Comparison of ENCODE assay signal across 19 cellular contexts in genomic region chr9:72092820-72093219, GRCh38. TPM values are rescaled to one million over a fixed set of nuclear protein-coding genes. Genes with fewer than 3 reads are reported as not detected.
DNase-seq lines count a peak whose midpoint lies in the region; ATAC-seq and TF ChIP-seq lines count a peak whose summit lies in the region.
"Had no signal": no experiment of that assay in that cellular context is flagged by ENCODE, and none has a peak within 500 bp of the region (broad histone marks: within the 10 kb centered on the region; RNA-seq: fewer than 3 reads in every experiment).

No MANE protein-coding gene starts in this region.

- TF ChIP-seq CTCF in body of pancreas (IDR thresholded peaks at IDR 0.05) (no peak), epithelial cell of proximal tubule (conservative IDR thresholded peaks at IDR 0.05; ENCODE audit: low read depth, low read length) (no peak), retinal pigment epithelial cell (conservative IDR thresholded peaks at IDR 0.05; ENCODE audit: low read depth, low read length) (no peak), endodermal cell (conservative IDR thresholded peaks at IDR 0.05) (no peak)

- no peaks in the 10 kb centered on the region for H3K9me3 ChIP-seq in body of pancreas
- no peaks in the 10 kb centered on the region for H3K9me3 ChIP-seq in endodermal cell (ENCODE audit: control insufficient read depth, low read length)
- H3K9me3 ChIP-seq: Caco-2 had no signal

- H3K27ac ChIP-seq in body of pancreas (peak overlapping the region in 2 of 4 donors; percentile 31 to 52), endodermal cell (ENCODE audit: low read depth, low read length) (no peak overlapping the region)
- H3K27ac ChIP-seq: C4-2B had no signal

- H3K27ac Mint-ChIP-seq in endodermal cell: no peak overlapping the region
- H3K27ac Mint-ChIP-seq: CD4-positive, alpha-beta T cell; GM23338; H9; IgD-negative memory B cell had no signal

- H3K4me1 Mint-ChIP-seq in endodermal cell: no peaks in the 10 kb centered on the region
- H3K4me1 Mint-ChIP-seq: GM23338, H9, IgD-negative memory B cell had no signal

- no peak overlapping the region for H3K4me3 ChIP-seq in body of pancreas
- no peak overlapping the region for H3K4me3 ChIP-seq in epithelial cell of proximal tubule (ENCODE audit: low read depth, low read length)
- H3K4me3 ChIP-seq in retinal pigment epithelial cell (ENCODE audit: low read length): no peak overlapping the region
- H3K4me3 ChIP-seq in endodermal cell (ENCODE audit: low read length): no peak overlapping the region
- H3K4me3 ChIP-seq: GM23338 had no signal

- no peaks in the 10 kb centered on the region for H3K27me3 ChIP-seq in body of pancreas
- no peaks in the 10 kb centered on the region for H3K27me3 ChIP-seq in endodermal cell (ENCODE audit: control insufficient read depth, insufficient read depth, low read length, poor library complexity, severe bottlenecking)

- H3K27me3 Mint-ChIP-seq in endodermal cell (ENCODE audit: insufficient read depth): peaks cover 2% of the 10 kb centered on the region

- DNase-seq in H4 (ENCODE audit: low spot score): peak; percentile 32
- peak; percentile 50 to 71 (median 60) for DNase-seq in body of pancreas
- peak; percentile 59 for DNase-seq in epithelial cell of proximal tubule (ENCODE audit: low read depth)
- peak; percentile 6 for DNase-seq in retinal pigment epithelial cell (ENCODE audit: low read depth)
- DNase-seq in globus pallidus (ENCODE audit: low spot score): no peak
- DNase-seq in endodermal cell: no peak
- DNase-seq in Ammon's horn (ENCODE audit: low spot score): no peak
- DNase-seq: ACHN; Caco-2; CD4-positive, alpha-beta T cell; DMS79; GDM1; H9 had no signal

- H3K4me1 ChIP-seq in body of pancreas (peaks cover 7% of the 10 kb centered on the region), endodermal cell (ENCODE audit: control insufficient read depth, insufficient read depth, low read length) (no peaks in the 10 kb centered on the region)
- H3K4me1 ChIP-seq: Caco-2 had no signal

- WGBS in body of pancreas, 2 donors: 36% methylated on average over 6 of the region's 6 CpGs
- WGBS in endodermal cell (ENCODE audit: insufficient coverage in 1 of 2, insufficient read length in 1 of 2), 2 experiments: 81 to 93% methylated on average over 5 to 6 of the region's 6 CpGs

- H3K36me3 ChIP-seq in body of pancreas (replicated peaks in 1 of 2; ENCODE audit: insufficient read depth in 1 of 2, low read depth in 2 of 2) (no peaks in the 10 kb centered on the region), endodermal cell (ENCODE audit: control insufficient read depth, insufficient read depth, low read length) (no peaks in the 10 kb centered on the region)

- ATAC-seq in body of pancreas: peak; percentile 77
- ATAC-seq: GM23338, HepG2 had no signal

- no peak overlapping the region for H3K9ac ChIP-seq in endodermal cell (ENCODE audit: extremely low read depth, low read length, poor library complexity, severe bottlenecking)

- H3K36me3 Mint-ChIP-seq in endodermal cell (ENCODE audit: low read depth): no peaks in the 10 kb centered on the region
- H3K36me3 Mint-ChIP-seq: IgD-negative memory B cell had no signal

- intact Hi-C loops in body of pancreas (cut with DNase I): no loop called here

- H3K9me3 Mint-ChIP-seq in endodermal cell: no peaks in the 10 kb centered on the region
- H3K9me3 Mint-ChIP-seq: CD4-positive, alpha-beta T cell; GM23338; H9 had no signal

- H3K4me3 Mint-ChIP-seq in endodermal cell: no peak overlapping the region
- H3K4me3 Mint-ChIP-seq: CD4-positive, alpha-beta T cell; GM23338; H9; IgD-negative memory B cell had no signal

- no peak for TF ChIP-seq POLR2A in body of pancreas (IDR thresholded peaks at IDR 0.05)

RNA-seq across cellular contexts. Expression of gene C9orf57, which starts 32.4 kb away (rescaled TPM):
- 0.31 TPM in 1 of 2 replicates, not detected in the other for total RNA-seq in H4 (2014; rRNA removed; shearing (Covaris generic))
- total RNA-seq in body of pancreas (not detected), epithelial cell of proximal tubule (not detected in 2 replicates), endodermal cell (not detected)
- polyA plus RNA-seq in endodermal cell (2013, experiment 1 of 2): not detected
- not detected for polyA plus RNA-seq in endodermal cell (2013, experiment 2 of 2)
- total RNA-seq: Caco-2; CD4-positive, alpha-beta T cell; Daoy; GM23338; H9; HepG2 had no signal
- polyA plus RNA-seq: BJ, GM23338, IgD-negative memory B cell had no signal

RNA-seq across cellular contexts. Expression of gene GDA, which starts 56.4 kb away (rescaled TPM):
- total RNA-seq in H4 (2014; rRNA removed; shearing (Covaris generic)): 3.7 and 4.4 TPM in 2 replicates
- 1 to 10 TPM; 1.6 to 4.4 TPM for total RNA-seq in body of pancreas
- 1.2 and 2.4 TPM in 2 replicates for total RNA-seq in epithelial cell of proximal tubule
- total RNA-seq in endodermal cell: 1 to 10 TPM; 2.5 to 6.9 TPM
- polyA plus RNA-seq in endodermal cell (2013, experiment 1 of 2): not detected
- 0.04 TPM for polyA plus RNA-seq in endodermal cell (2013, experiment 2 of 2)
- total RNA-seq: CD4-positive, alpha-beta T cell had no signal
- polyA plus RNA-seq: BJ, IgD-negative memory B cell had no signal

Comparison
In these comparisons a context has a peak if more than half of its experiments do, and no peak if none do; other contexts are left out.
1. DNase-seq: peak in H4 (single experiment), body of pancreas (4 of 4), epithelial cell of proximal tubule (single experiment) and retinal pigment epithelial cell (single experiment); none in globus pallidus (single experiment), endodermal cell (single experiment) and Ammon's horn (single experiment).